15 cellular contexts compared by ENCODE assay signal in genomic region chr9:37381094-37381741, GRCh38. TPM values are rescaled to one million over a fixed set of nuclear protein-coding genes. Genes with fewer than 3 reads are reported as not detected.
DNase-seq lines count a peak whose midpoint lies in the region; ATAC-seq, FAIRE-seq and TF ChIP-seq lines count a peak whose summit lies in the region.
"Had no signal": no experiment of that assay in that cellular context is flagged by ENCODE, and none has a peak within 500 bp of the region (broad histone marks: within the 10 kb centered on the region; RNA-seq: fewer than 3 reads in every experiment).

No MANE protein-coding gene starts in this region.

- peak; percentile 14 for DNase-seq in DMS79 (lab: John Stamatoyannopoulos, UW)
- DNase-seq in GM18507 (ENCODE audit: extremely low spot score, insufficient read length, low read depth) = no peak
- peak; percentile 43 for DNase-seq in OCI-LY7 (ENCODE audit: low spot score)
- peak; percentile 66 for DNase-seq in osteoblast (ENCODE audit: insufficient read length, low spot score, missing footprints)
- no peak for DNase-seq in NCI-H1048 (lab: John Stamatoyannopoulos, UW)
- DNase-seq in head of caudate nucleus = no peak
- DNase-seq: ACHN; CD4-positive, alpha-beta memory T cell; GM23248; NCI-H1092; NCI-H510A; T-helper 17 cell had no signal

- H4K20me1 ChIP-seq in OCI-LY7 (ENCODE audit: insufficient read depth, low read length) = no peaks in the 10 kb centered on the region
- no peaks in the 10 kb centered on the region for H4K20me1 ChIP-seq in osteoblast (ENCODE audit: insufficient read depth, low read length)

- H2AFZ ChIP-seq in OCI-LY7 (ENCODE audit: low read length) (peak overlapping the region; percentile 72), osteoblast (ENCODE audit: low read length) (no peak overlapping the region)
- H2AFZ ChIP-seq: GM23248 had no signal

- H3K4me3 ChIP-seq in OCI-LY7 (ENCODE audit: low read depth, low read length, poor library complexity, severe bottlenecking) = no peak overlapping the region
- no peak overlapping the region for H3K4me3 ChIP-seq in osteoblast (ENCODE audit: insufficient read depth, low read length)
- H3K4me3 ChIP-seq: GM23248 had no signal

- H3K4me1 ChIP-seq in OCI-LY7 (ENCODE audit: insufficient read depth, low read length, poor library complexity, severe bottlenecking) (peaks cover 93% of the 10 kb centered on the region), osteoblast (ENCODE audit: insufficient read depth, low read length) (no peaks in the 10 kb centered on the region)

- H3K4me2 ChIP-seq in OCI-LY7 (ENCODE audit: low read length) (peak overlapping the region; percentile 54), osteoblast (ENCODE audit: insufficient read depth, low read length) (no peak overlapping the region)

- no peaks in the 10 kb centered on the region for H3K9me2 ChIP-seq in OCI-LY7 (ENCODE audit: insufficient read depth, low read length)

- peak; percentile 70 for FAIRE-seq in GM18507 (lab: Jason Lieb, UNC)

- ATAC-seq in GM21576 (IDR thresholded peaks at IDR 0.05; ENCODE audit: unreplicated experiment) = no peak
- ATAC-seq: Panc1, Right ventricle myocardium inferior, T-helper 17 cell had no signal

- CTCF ChIA-PET in OCI-LY7 (lab: Charles Lee; ENCODE audit: unreplicated experiment) = interaction anchor here (0.5 to 1.7 kb wide), 3 partner anchors 9 to 325 kb away, joined by 4 to 7 read pairs (median 6); no protein-coding TSS in a partner anchor

- H3K36me3 ChIP-seq in OCI-LY7 (ENCODE audit: insufficient read depth, low read length) = peaks cover 7% of the 10 kb centered on the region
- H3K36me3 ChIP-seq in osteoblast (ENCODE audit: insufficient read depth, low read length) = no peaks in the 10 kb centered on the region

- no TSS peak for BruUV-seq in OCI-LY7 (replicated peaks; lab: Mats Ljungman, UMichigan)

- H3K79me2 ChIP-seq in OCI-LY7 (ENCODE audit: insufficient read depth, low read depth, low read length) = no peaks in the 10 kb centered on the region
- H3K79me2 ChIP-seq in osteoblast (ENCODE audit: insufficient read depth, low read length) = no peaks in the 10 kb centered on the region

- peaks cover 20% of the 10 kb centered on the region for H3K27me3 ChIP-seq in osteoblast (ENCODE audit: insufficient read depth, low read length)

- H3K9me3 ChIP-seq in OCI-LY7 (ENCODE audit: low read length) (peaks cover 5% of the 10 kb centered on the region; the same call in 1 of the 2 replicates), osteoblast (ENCODE audit: low read depth, low read length) (no peaks in the 10 kb centered on the region)

- POLR2A ChIA-PET in OCI-LY7 (lab: Charles Lee) = interaction anchor here (1.1 to 12.9 kb wide), 13 partner anchors 9 to 306 kb away, joined by 3 to 170 read pairs (median 8); no protein-coding TSS in a partner anchor

- TF ChIP-seq CTCF in OCI-LY7 (conservative IDR thresholded peaks at IDR 0.05; ENCODE audit: low read length) (no peak), osteoblast (IDR thresholded peaks at IDR 0.05; ENCODE audit: extremely low read depth, low read depth, low read length) (no peak)

- intact Hi-C loops in OCI-LY7 (cut with micrococcal nuclease; ENCODE audit: unreplicated experiment) (no loop called here), head of caudate nucleus (cut with DNase I) (no loop called here)

- H3K27ac ChIP-seq in OCI-LY7 (ENCODE audit: low read depth, low read length, poor library complexity, severe bottlenecking) (peak overlapping the region; percentile 90), osteoblast (ENCODE audit: low read depth, low read length) (no peak overlapping the region)
- H3K27ac ChIP-seq: GM23248 had no signal

RNA-seq across cellular contexts. Expression of gene GRHPR, which starts 41.3 kb away (rescaled TPM):
- total RNA-seq in OCI-LY7 (2014; rRNA removed; shearing (Covaris generic)) = 135 and 148 TPM in 2 replicates
- total RNA-seq in OCI-LY7 (2022) (105 and 106 TPM in 2 replicates), osteoblast (149 and 165 TPM in 2 replicates)

Comparison
In these comparisons a context has a peak if more than half of its experiments do, and no peak if none do; other contexts are left out.
1. DNase-seq: peak in DMS79 (single experiment), OCI-LY7 (single experiment) and osteoblast (single experiment); none in GM18507 (single experiment), NCI-H1048 (single experiment) and head of caudate nucleus (0 of 42).